In genomic region chr19:11530432-11530831, GRCh38 we compare ENCODE assay signal across 8 cellular contexts. TPM values are rescaled to one million over a fixed set of nuclear protein-coding genes. Genes with fewer than 3 reads are reported as not detected.
DNase-seq lines count a peak whose midpoint lies in the region; ATAC-seq, FAIRE-seq and TF ChIP-seq lines count a peak whose summit lies in the region.

No MANE protein-coding gene starts in this region.

- no peak for FAIRE-seq in D721Med (lab: Jason Lieb, UNC)

- H2AFZ ChIP-seq in MM.1S (ENCODE audit: low read length), result no peak overlapping the region

- H3K4me2 ChIP-seq in MM.1S (ENCODE audit: low read depth, low read length), result no peak overlapping the region

- H3K9me2 ChIP-seq in MM.1S (replicated peaks; ENCODE audit: insufficient read depth, low read length), result no peaks in the 10 kb centered on the region

- H4K20me1 ChIP-seq in MM.1S (ENCODE audit: insufficient read depth, low read length), result no peaks in the 10 kb centered on the region

- TF ChIP-seq CTCF in D721Med (IDR thresholded peaks at IDR 0.05; ENCODE audit: insufficient read depth, missing control alignments) (peak; percentile 41), MM.1S (IDR thresholded peaks at IDR 0.05; ENCODE audit: low read length) (peak; percentile 31), breast epithelium (IDR thresholded peaks at IDR 0.05) (no peak)

- H3K4me3 ChIP-seq in MM.1S (ENCODE audit: low read length), result no peak overlapping the region
- H3K4me3 ChIP-seq in breast epithelium, result no peak overlapping the region
- H3K4me3 ChIP-seq in effector memory CD4-positive, alpha-beta T cell (ENCODE audit: insufficient read depth, low read depth, low read length, poor library complexity, severe bottlenecking), result no peak overlapping the region

- no peak for TF ChIP-seq POLR2A in breast epithelium (IDR thresholded peaks at IDR 0.05)

- DNase-seq in D721Med (ENCODE audit: insufficient read length, low spot score) (peak; percentile 86), MM.1S (peak; percentile 68), RPMI8226 (peak; percentile 80), breast epithelium (ENCODE audit: low spot score in 2 of 2) (peak; percentile 67 to 73), iPS-NIHi7 (ENCODE audit: extremely low spot score) (peak; percentile 89)
- peak; percentile 73 for DNase-seq in stimulated activated CD4-positive, alpha-beta T cell treated with anti-CD3 and anti-CD28 coated beads, Interleukin-15, amount 100 ng/mL, for 24 hours
- DNase-seq in effector memory CD4-positive, alpha-beta T cell, result no peak

- H3K79me2 ChIP-seq in MM.1S (ENCODE audit: low read length), result peaks cover 16% of the 10 kb centered on the region

- H3K9me3 ChIP-seq in MM.1S (replicated peaks; ENCODE audit: insufficient read depth, low read length) (no peaks in the 10 kb centered on the region), breast epithelium (no peaks in the 10 kb centered on the region)
- H3K9me3 ChIP-seq in effector memory CD4-positive, alpha-beta T cell (ENCODE audit: control insufficient read depth, low read length), result no peaks in the 10 kb centered on the region

- H3K36me3 ChIP-seq in MM.1S (replicated peaks; ENCODE audit: insufficient read depth, low read length) (no peaks in the 10 kb centered on the region), breast epithelium (no peaks in the 10 kb centered on the region)
- H3K36me3 ChIP-seq in effector memory CD4-positive, alpha-beta T cell (ENCODE audit: control insufficient read depth, insufficient read depth, low read length), result no peaks in the 10 kb centered on the region

- peaks cover 4% of the 10 kb centered on the region; the same call in 1 of the 2 replicates for H3F3A ChIP-seq in MM.1S (ENCODE audit: insufficient read depth, low read length)

- intact Hi-C loops in breast epithelium (cut with DNase I; ENCODE audit: low total_unique reads), result no loop called here

- no peak overlapping the region for H3K9ac ChIP-seq in MM.1S (ENCODE audit: low read length)

- ATAC-seq in GM21825 (IDR thresholded peaks at IDR 0.05; ENCODE audit: unreplicated experiment), result no peak

- H3K27me3 ChIP-seq in MM.1S (replicated peaks; ENCODE audit: insufficient read depth, low read length) (peaks cover 15% of the 10 kb centered on the region), breast epithelium (no peaks in the 10 kb centered on the region)
- H3K27me3 ChIP-seq in effector memory CD4-positive, alpha-beta T cell (replicated peaks; ENCODE audit: control insufficient read depth, insufficient read depth, low read length, poor library complexity, severe bottlenecking), result no peaks in the 10 kb centered on the region

- peaks cover under 1% of the 10 kb centered on the region; the same call in 1 of the 2 replicates for H3K4me1 ChIP-seq in MM.1S (ENCODE audit: low read length)
- peaks cover 3 to 7% of the 10 kb centered on the region in 2 donors for H3K4me1 ChIP-seq in breast epithelium
- peaks cover 6% of the 10 kb centered on the region for H3K4me1 ChIP-seq in effector memory CD4-positive, alpha-beta T cell (ENCODE audit: control insufficient read depth, insufficient read depth, low read length, poor library complexity, severe bottlenecking)

- H3K27ac ChIP-seq in MM.1S (ENCODE audit: low read length) (no peak overlapping the region), breast epithelium (no peak overlapping the region)
- H3K27ac ChIP-seq in effector memory CD4-positive, alpha-beta T cell (ENCODE audit: insufficient read depth, low read length, poor library complexity, severe bottlenecking), result no peak overlapping the region

RNA-seq across cellular contexts. Expression of gene ECSIT, which starts 1.5 kb away (rescaled TPM):
- total RNA-seq in breast epithelium, result 10 to 100 TPM; 37.0 to 56.0 (median 53.6) TPM

RNA-seq across cellular contexts. Expression of gene CNN1, which starts 8.2 kb away (rescaled TPM):
- total RNA-seq in breast epithelium, result 100 to 1,000 TPM in 1 of 3 donors, 10 to 100 TPM in 1, 1 to 10 TPM in 1; 2.2 to 106 (median 74.3) TPM

RNA-seq across cellular contexts. Expression of gene ZNF653, which starts 24.8 kb away (rescaled TPM):
- total RNA-seq in breast epithelium, result 10 to 100 TPM in 2 of 3 donors, 1 to 10 TPM in 1; 3.4 to 14.0 (median 10.8) TPM

RNA-seq across cellular contexts. Expression of gene ELOF1, which starts 28.6 kb away (rescaled TPM):
- total RNA-seq in breast epithelium, result 10 to 100 TPM; 31.7 to 38.0 (median 37.3) TPM

RNA-seq across cellular contexts. Expression of gene ACP5, which starts 47.0 kb away (rescaled TPM):
- total RNA-seq in breast epithelium, result 100 to 1,000 TPM in 1 of 3 donors, 10 to 100 TPM in 2; 33.4 to 101 (median 92.8) TPM

Comparison
In these comparisons a context has a peak if more than half of its experiments do, and no peak if none do; other contexts are left out.
1. DNase-seq: peak in D721Med (single experiment), MM.1S (single experiment), RPMI8226 (single experiment), breast epithelium (2 of 2), iPS-NIHi7 (single experiment) and stimulated activated CD4-positive, alpha-beta T cell treated with anti-CD3 and anti-CD28 coated beads, Interleukin-15, amount 100 ng/mL, for 24 hours (single experiment); none in effector memory CD4-positive, alpha-beta T cell (0 of 3).
2. CTCF ChIP-seq: peak in D721Med (single experiment) and MM.1S (single experiment); none in breast epithelium (0 of 3).